1 cellular context compared by ENCODE assay signal in genomic region chr5:65198777-65199120, GRCh38.
TF ChIP-seq lines count a peak whose summit lies in the region.

No MANE protein-coding gene starts in this region.

TF ChIP-seq in SK-N-SH, 30 proteins besides CTCF, POLR2A, EP300 and RAD21 (continued from another document):
- TF ChIP-seq, protein P1, sequence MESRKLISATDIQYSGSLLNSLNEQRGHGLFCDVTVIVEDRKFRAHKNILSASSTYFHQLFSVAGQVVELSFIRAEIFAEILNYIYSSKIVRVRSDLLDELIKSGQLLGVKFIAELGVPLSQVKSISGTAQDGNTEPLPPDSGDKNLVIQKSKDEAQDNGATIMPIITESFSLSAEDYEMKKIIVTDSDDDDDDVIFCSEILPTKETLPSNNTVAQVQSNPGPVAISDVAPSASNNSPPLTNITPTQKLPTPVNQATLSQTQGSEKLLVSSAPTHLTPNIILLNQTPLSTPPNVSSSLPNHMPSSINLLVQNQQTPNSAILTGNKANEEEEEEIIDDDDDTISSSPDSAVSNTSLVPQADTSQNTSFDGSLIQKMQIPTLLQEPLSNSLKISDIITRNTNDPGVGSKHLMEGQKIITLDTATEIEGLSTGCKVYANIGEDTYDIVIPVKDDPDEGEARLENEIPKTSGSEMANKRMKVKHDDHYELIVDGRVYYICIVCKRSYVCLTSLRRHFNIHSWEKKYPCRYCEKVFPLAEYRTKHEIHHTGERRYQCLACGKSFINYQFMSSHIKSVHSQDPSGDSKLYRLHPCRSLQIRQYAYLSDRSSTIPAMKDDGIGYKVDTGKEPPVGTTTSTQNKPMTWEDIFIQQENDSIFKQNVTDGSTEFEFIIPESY (IDR thresholded peaks at IDR 0.05; ENCODE audit: borderline replicate concordance, low read depth): peak; percentile 84
- TF ChIP-seq REST (IDR thresholded peaks at IDR 0.05; ENCODE audit: low read depth, low read length) (0 out of 2 replicates have a peak, but pooled peaks have one; percentile 41), YY1 (IDR thresholded peaks at IDR 0.05; ENCODE audit: low read depth) (peak; percentile 47; the same call in 1 of the 2 replicates), NRF1 (IDR thresholded peaks at IDR 0.05; ENCODE audit: low read depth, low read length) (no peak), MEF2A (IDR thresholded peaks at IDR 0.05; ENCODE audit: borderline replicate concordance, low read depth) (peak; percentile 83), GATA2 (CRISPR knock-in tag; IDR thresholded peaks at IDR 0.05) (no peak), JUND (IDR thresholded peaks at IDR 0.05) (peak; percentile 100), RXRA (IDR thresholded peaks at IDR 0.05; ENCODE audit: borderline replicate concordance, low read depth) (peak; percentile 96), GABPA (IDR thresholded peaks at IDR 0.05; ENCODE audit: low read depth) (0 out of 2 replicates have a peak, but pooled peaks have one; percentile 13), MXI1 (IDR thresholded peaks at IDR 0.05; ENCODE audit: low read depth, low read length) (no peak)
- TF ChIP-seq, protein P2, sequence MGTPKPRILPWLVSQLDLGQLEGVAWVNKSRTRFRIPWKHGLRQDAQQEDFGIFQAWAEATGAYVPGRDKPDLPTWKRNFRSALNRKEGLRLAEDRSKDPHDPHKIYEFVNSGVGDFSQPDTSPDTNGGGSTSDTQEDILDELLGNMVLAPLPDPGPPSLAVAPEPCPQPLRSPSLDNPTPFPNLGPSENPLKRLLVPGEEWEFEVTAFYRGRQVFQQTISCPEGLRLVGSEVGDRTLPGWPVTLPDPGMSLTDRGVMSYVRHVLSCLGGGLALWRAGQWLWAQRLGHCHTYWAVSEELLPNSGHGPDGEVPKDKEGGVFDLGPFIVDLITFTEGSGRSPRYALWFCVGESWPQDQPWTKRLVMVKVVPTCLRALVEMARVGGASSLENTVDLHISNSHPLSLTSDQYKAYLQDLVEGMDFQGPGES (IDR thresholded peaks at IDR 0.05; ENCODE audit: low read depth, low read length): no peak
